In the genomic region with DNA sequence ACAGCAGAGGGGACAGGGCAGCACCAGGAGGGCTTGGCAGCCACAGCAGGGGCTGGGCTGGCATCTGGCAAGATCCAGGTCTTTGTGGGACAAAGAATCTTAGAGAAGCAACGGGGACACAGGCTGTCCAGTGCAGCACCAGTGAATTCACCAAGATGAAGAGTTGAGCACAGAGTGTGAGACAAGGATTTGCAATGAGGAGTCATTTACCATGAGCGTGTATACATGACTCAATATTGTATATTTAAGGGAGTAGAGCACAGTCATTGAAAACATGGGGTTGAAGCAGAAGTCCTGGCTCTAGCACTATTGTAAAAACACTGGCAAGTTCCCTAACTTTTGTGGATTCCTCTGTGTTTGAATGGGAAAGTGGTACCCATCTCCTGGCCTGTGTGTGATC, we compare ENCODE assay signal across 2 cellular contexts.
TF ChIP-seq lines count a peak whose summit lies in the region.

No MANE protein-coding gene starts in this region.

TF ChIP-seq in HEK293, 187 proteins besides CTCF, POLR2A, EP300 and RAD21:
- TF ChIP-seq ZNF16 (tag by site-specific recombination; IDR thresholded peaks at IDR 0.05; ENCODE audit: low read depth) (no peak), ZBTB17 (tag by site-specific recombination; IDR thresholded peaks at IDR 0.05) (0 out of 2 replicates have a peak, but pooled peaks have one; percentile 18)

TF ChIP-seq in GM12878, 131 proteins besides CTCF, POLR2A, EP300 and RAD21:
- no peak for TF ChIP-seq CREM (IDR thresholded peaks at IDR 0.05; ENCODE audit: low read depth)
- TF ChIP-seq, protein P1, sequence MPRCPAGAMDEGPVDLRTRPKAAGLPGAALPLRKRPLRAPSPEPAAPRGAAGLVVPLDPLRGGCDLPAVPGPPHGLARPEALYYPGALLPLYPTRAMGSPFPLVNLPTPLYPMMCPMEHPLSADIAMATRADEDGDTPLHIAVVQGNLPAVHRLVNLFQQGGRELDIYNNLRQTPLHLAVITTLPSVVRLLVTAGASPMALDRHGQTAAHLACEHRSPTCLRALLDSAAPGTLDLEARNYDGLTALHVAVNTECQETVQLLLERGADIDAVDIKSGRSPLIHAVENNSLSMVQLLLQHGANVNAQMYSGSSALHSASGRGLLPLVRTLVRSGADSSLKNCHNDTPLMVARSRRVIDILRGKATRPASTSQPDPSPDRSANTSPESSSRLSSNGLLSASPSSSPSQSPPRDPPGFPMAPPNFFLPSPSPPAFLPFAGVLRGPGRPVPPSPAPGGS (IDR thresholded peaks at IDR 0.05; ENCODE audit: borderline replicate concordance, insufficient read depth, low read depth, low read length, poor library complexity, severe bottlenecking), result peak; percentile 55
